Comparison of ENCODE assay signal across 8 cellular contexts in the genomic region with DNA sequence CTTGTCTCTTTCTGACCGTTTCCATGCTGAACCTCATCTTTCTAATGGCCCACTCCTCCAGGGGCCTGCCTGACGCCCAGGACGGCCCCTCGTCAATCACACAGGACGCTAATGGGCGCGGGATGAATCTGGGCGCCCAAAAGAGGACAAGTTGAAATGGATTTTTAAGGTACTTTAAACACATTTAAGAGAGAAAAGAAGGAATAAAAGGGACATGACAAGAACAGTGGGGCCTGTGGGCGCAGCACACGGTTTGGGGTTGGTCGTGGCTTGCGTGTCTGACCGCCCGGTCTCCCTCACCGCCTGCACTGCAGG. TPM values are rescaled to one million over a fixed set of nuclear protein-coding genes. Genes with fewer than 3 reads are reported as not detected.
A peak's percentile ranks its signal among the peaks of the same experiment; 100 is the strongest.
DNase-seq lines count a peak whose midpoint lies in the region; ATAC-seq and TF ChIP-seq lines count a peak whose summit lies in the region.

No MANE protein-coding gene starts in this region.

- H3K4me1 Mint-ChIP-seq in T-helper 17 cell: peaks cover 35% of the 10 kb centered on the region
- peaks cover 23 to 36% of the 10 kb centered on the region in 2 donors for H3K4me1 Mint-ChIP-seq in stimulated activated naive B cell treated with anti-CD40 and anti-IgM and Interleukin-4, amounts not matched to agents 10 μg/mL and 1 μg/mL and 100 μg/mL, for 72 hours

- WGBS in hepatocyte (ENCODE audit: low lambda C conversion rate, missing lambda C conversion rate): 20% methylated on average over 15 of the region's 15 CpGs

- peaks cover 15% of the 10 kb centered on the region for H3K4me1 ChIP-seq in hepatocyte (ENCODE audit: insufficient read depth)

- peak overlapping the region; percentile 65 for H3K27ac ChIP-seq in hepatocyte

- no peak for TF ChIP-seq CTCF in hepatocyte (IDR thresholded peaks at IDR 0.05; ENCODE audit: poor library complexity)

- ATAC-seq in T-helper 17 cell: no peak
- peak; percentile 24 to 27 for ATAC-seq in stimulated activated naive B cell treated with anti-CD40 and anti-IgM and Interleukin-4, amounts not matched to agents 10 μg/mL and 1 μg/mL and 100 μg/mL, for 72 hours (replicated peaks)
- no peak for ATAC-seq in GM18870 (IDR thresholded peaks at IDR 0.05; ENCODE audit: unreplicated experiment)

- H3K27me3 Mint-ChIP-seq in T-helper 17 cell: no peaks in the 10 kb centered on the region
- H3K27me3 Mint-ChIP-seq in stimulated activated naive B cell treated with anti-CD40 and anti-IgM and Interleukin-4, amounts not matched to agents 10 μg/mL and 1 μg/mL and 100 μg/mL, for 72 hours: no peaks in the 10 kb centered on the region

- DNase-seq in NCI-H345 treated with DMSO at 0.1 percent for 48 hours (lab: John Stamatoyannopoulos, UW; ENCODE audit: unreplicated experiment) (peak; percentile 51), NCI-H345 (lab: John Stamatoyannopoulos, UW) (no peak), T-helper 17 cell (no peak), hepatocyte (ENCODE audit: low spot score) (no peak), germinal center (ENCODE audit: low spot score) (no peak), NCI-H748 (lab: John Stamatoyannopoulos, UW; ENCODE audit: unreplicated experiment) (no peak)
- DNase-seq in stimulated activated naive B cell treated with anti-CD40 and anti-IgM and Interleukin-4, amounts not matched to agents 10 μg/mL and 1 μg/mL and 100 μg/mL, for 72 hours: no peak

- peak overlapping the region; percentile 90 for H3K4me2 ChIP-seq in hepatocyte

- peaks cover 11% of the 10 kb centered on the region in 2 donors for H3K9me3 Mint-ChIP-seq in stimulated activated naive B cell treated with anti-CD40 and anti-IgM and Interleukin-4, amounts not matched to agents 10 μg/mL and 1 μg/mL and 100 μg/mL, for 72 hours

- H3K27ac Mint-ChIP-seq in T-helper 17 cell: peak overlapping the region; percentile 87
- peak overlapping the region; percentile 42 for H3K27ac Mint-ChIP-seq in stimulated activated naive B cell treated with anti-CD40 and anti-IgM and Interleukin-4, amounts not matched to agents 10 μg/mL and 1 μg/mL and 100 μg/mL, for 72 hours

- peaks cover 23% of the 10 kb centered on the region for H4K20me1 ChIP-seq in hepatocyte (ENCODE audit: insufficient read depth, poor library complexity, severe bottlenecking)

- H3K27me3 ChIP-seq in hepatocyte: no peaks in the 10 kb centered on the region

- no peaks in the 10 kb centered on the region for H3K36me3 Mint-ChIP-seq in T-helper 17 cell (ENCODE audit: low read depth)
- peaks cover 16 to 21% of the 10 kb centered on the region in 2 donors for H3K36me3 Mint-ChIP-seq in stimulated activated naive B cell treated with anti-CD40 and anti-IgM and Interleukin-4, amounts not matched to agents 10 μg/mL and 1 μg/mL and 100 μg/mL, for 72 hours

- no peaks in the 10 kb centered on the region for H3K36me3 ChIP-seq in hepatocyte (replicated peaks; ENCODE audit: insufficient read depth, low read depth)

- no peaks in the 10 kb centered on the region for H3K9me2 ChIP-seq in hepatocyte (replicated peaks; ENCODE audit: insufficient read depth)

- H2AFZ ChIP-seq in hepatocyte: peak overlapping the region; percentile 90

- peak overlapping the region; percentile 91 for H3K4me3 Mint-ChIP-seq in T-helper 17 cell
- H3K4me3 Mint-ChIP-seq in stimulated activated naive B cell treated with anti-CD40 and anti-IgM and Interleukin-4, amounts not matched to agents 10 μg/mL and 1 μg/mL and 100 μg/mL, for 72 hours: peak overlapping the region; percentile 85 to 87

- peaks cover 38% of the 10 kb centered on the region for H3K79me2 ChIP-seq in hepatocyte

- H3K9me3 ChIP-seq in T-helper 17 cell (ENCODE audit: control insufficient read depth, low read length, poor library complexity, severe bottlenecking) (no peaks in the 10 kb centered on the region), hepatocyte (ENCODE audit: low read depth) (no peaks in the 10 kb centered on the region)

- peak overlapping the region; percentile 51 for H3K4me3 ChIP-seq in hepatocyte

RNA-seq across cellular contexts. Expression of a gene that starts 0.6 kb away (rescaled TPM):
- total RNA-seq in T-helper 17 cell (10 to 100 TPM; 34.6 to 40.3 TPM), hepatocyte (52.8 and 59.8 TPM in 2 replicates)
- polyA plus RNA-seq in hepatocyte: 60.1 and 66.7 TPM in 2 replicates

Comparison
In these comparisons a context has a peak if more than half of its experiments do, and no peak if none do; other contexts are left out.
1. ATAC-seq: peak in stimulated activated naive B cell treated with anti-CD40 and anti-IgM and Interleukin-4, amounts not matched to agents 10 μg/mL and 1 μg/mL and 100 μg/mL, for 72 hours (2 of 2); none in T-helper 17 cell (single experiment) and GM18870 (single experiment).